ENCODE assay signal across 7 cellular contexts in genomic region chr6:35686441-35686840, GRCh38. TPM values are rescaled to one million over a fixed set of nuclear protein-coding genes. Genes with fewer than 3 reads are reported as not detected.
DNase-seq lines count a peak whose midpoint lies in the region; ATAC-seq lines count a peak whose summit lies in the region.

No MANE protein-coding gene starts in this region.

- ATAC-seq in activated CD8-positive, alpha-beta T cell treated with anti-CD3 and anti-CD28 coated beads, Interleukin-2, amount 10 ng/mL, durations not matched to agents 7 days and 5 days, result no peak
- no peak for ATAC-seq in stimulated activated naive CD8-positive, alpha-beta T cell treated with anti-CD3 and anti-CD28 coated beads, Interleukin-15, amount 100 ng/mL, for 72 hours
- ATAC-seq in GM19467 (IDR thresholded peaks at IDR 0.05; ENCODE audit: unreplicated experiment) (no peak), GM18868 (IDR thresholded peaks at IDR 0.05; ENCODE audit: unreplicated experiment) (no peak)

- peaks cover 16% of the 10 kb centered on the region for H3K27me3 ChIP-seq in HUES6 (ENCODE audit: control insufficient read depth, insufficient read depth, low read length)

- no peak overlapping the region for H3K27ac ChIP-seq in HUES6 (ENCODE audit: low read depth, low read length)

- no peak overlapping the region for H3K9ac ChIP-seq in HUES6 (ENCODE audit: low read length)

- DNase-seq in activated CD8-positive, alpha-beta T cell treated with anti-CD3 and anti-CD28 coated beads, Interleukin-2, amount 10 ng/mL, durations not matched to agents 7 days and 5 days, result no peak
- DNase-seq in immature natural killer cell, result no peak
- DNase-seq in stimulated activated naive CD8-positive, alpha-beta T cell treated with anti-CD3 and anti-CD28 coated beads, Interleukin-15, amount 100 ng/mL, for 72 hours, result no peak
- DNase-seq in NK-92 (lab: John Stamatoyannopoulos, UW; ENCODE audit: unreplicated experiment), result no peak

- H3K4me3 Mint-ChIP-seq in activated CD8-positive, alpha-beta T cell treated with anti-CD3 and anti-CD28 coated beads, Interleukin-2, amount 10 ng/mL, durations not matched to agents 7 days and 5 days, result peak overlapping the region; percentile 87
- H3K4me3 Mint-ChIP-seq in immature natural killer cell, result peak overlapping the region in 4 of 5 donors; percentile 21 to 98 (median 60)
- H3K4me3 Mint-ChIP-seq in stimulated activated naive CD8-positive, alpha-beta T cell treated with anti-CD3 and anti-CD28 coated beads, Interleukin-15, amount 100 ng/mL, for 72 hours, result peak overlapping the region; percentile 91 to 94

- H3K4me1 Mint-ChIP-seq in activated CD8-positive, alpha-beta T cell treated with anti-CD3 and anti-CD28 coated beads, Interleukin-2, amount 10 ng/mL, durations not matched to agents 7 days and 5 days (ENCODE audit: low read depth), result peaks cover 25% of the 10 kb centered on the region
- peaks cover 22 to 37% of the 10 kb centered on the region in 2 donors for H3K4me1 Mint-ChIP-seq in immature natural killer cell
- peaks cover 30% of the 10 kb centered on the region for H3K4me1 Mint-ChIP-seq in stimulated activated naive CD8-positive, alpha-beta T cell treated with anti-CD3 and anti-CD28 coated beads, Interleukin-15, amount 100 ng/mL, for 72 hours

- H3K4me1 ChIP-seq in HUES6 (ENCODE audit: control insufficient read depth, insufficient read depth, low read length), result peaks cover 8% of the 10 kb centered on the region

- no peaks in the 10 kb centered on the region; the same call in 1 of the 2 replicates for H3K36me3 ChIP-seq in HUES6 (ENCODE audit: control insufficient read depth, insufficient read depth, low read length)

- H3K9me3 ChIP-seq in HUES6 (ENCODE audit: control insufficient read depth, insufficient read depth, low read depth, low read length), result no peaks in the 10 kb centered on the region

- POLR2A ChIA-PET in activated CD8-positive, alpha-beta T cell treated with anti-CD3 and anti-CD28 coated beads, Interleukin-2, amount 10 ng/mL, durations not matched to agents 7 days and 5 days (lab: Charles Lee), result interaction anchor here (0.9 to 2.1 kb wide), 9 partner anchors 13 to 85 kb away, joined by 3 to 8 read pairs (median 5); partner anchors contain the start of gene ARMC12

- H3K9me3 Mint-ChIP-seq in activated CD8-positive, alpha-beta T cell treated with anti-CD3 and anti-CD28 coated beads, Interleukin-2, amount 10 ng/mL, durations not matched to agents 7 days and 5 days (ENCODE audit: insufficient read depth), result peaks cover 4% of the 10 kb centered on the region
- H3K9me3 Mint-ChIP-seq in immature natural killer cell, result no peaks in the 10 kb centered on the region
- H3K9me3 Mint-ChIP-seq in stimulated activated naive CD8-positive, alpha-beta T cell treated with anti-CD3 and anti-CD28 coated beads, Interleukin-15, amount 100 ng/mL, for 72 hours, result no peaks in the 10 kb centered on the region

- peak overlapping the region; percentile 71; the same call in 1 of the 2 replicates for H3K4me3 ChIP-seq in HUES6 (ENCODE audit: low read depth, low read length)

- peaks cover 18% of the 10 kb centered on the region for H3K36me3 Mint-ChIP-seq in activated CD8-positive, alpha-beta T cell treated with anti-CD3 and anti-CD28 coated beads, Interleukin-2, amount 10 ng/mL, durations not matched to agents 7 days and 5 days (ENCODE audit: low read depth)
- H3K36me3 Mint-ChIP-seq in immature natural killer cell, result no peaks in the 10 kb centered on the region

- CTCF ChIA-PET in activated CD8-positive, alpha-beta T cell treated with anti-CD3 and anti-CD28 coated beads, Interleukin-2, amount 10 ng/mL, durations not matched to agents 7 days and 5 days (lab: Charles Lee), result interaction anchor here (0.7 to 3.8 kb wide), 16 partner anchors 7 to 288 kb away, joined by 3 to 47 read pairs (median 5); partner anchors contain the start of gene ARMC12

- H3K27ac Mint-ChIP-seq in activated CD8-positive, alpha-beta T cell treated with anti-CD3 and anti-CD28 coated beads, Interleukin-2, amount 10 ng/mL, durations not matched to agents 7 days and 5 days, result no peak overlapping the region
- H3K27ac Mint-ChIP-seq in immature natural killer cell, result no peak overlapping the region
- peak overlapping the region in 1 of 2 donors; percentile 69 for H3K27ac Mint-ChIP-seq in stimulated activated naive CD8-positive, alpha-beta T cell treated with anti-CD3 and anti-CD28 coated beads, Interleukin-15, amount 100 ng/mL, for 72 hours

- H3K27me3 Mint-ChIP-seq in activated CD8-positive, alpha-beta T cell treated with anti-CD3 and anti-CD28 coated beads, Interleukin-2, amount 10 ng/mL, durations not matched to agents 7 days and 5 days (ENCODE audit: low read depth), result no peaks in the 10 kb centered on the region
- peaks cover 0 to 9% (median 2%) of the 10 kb centered on the region in 3 donors for H3K27me3 Mint-ChIP-seq in immature natural killer cell (ENCODE audit: low read depth in 3 of 3)
- H3K27me3 Mint-ChIP-seq in stimulated activated naive CD8-positive, alpha-beta T cell treated with anti-CD3 and anti-CD28 coated beads, Interleukin-15, amount 100 ng/mL, for 72 hours, result no peaks in the 10 kb centered on the region

RNA-seq across cellular contexts. Expression of gene FKBP5, which starts 2.3 kb away (rescaled TPM):
- total RNA-seq in activated CD8-positive, alpha-beta T cell treated with anti-CD3 and anti-CD28 coated beads, Interleukin-2, amount 10 ng/mL, durations not matched to agents 7 days and 5 days, result 10 to 100 TPM; 78.7 to 79.5 TPM
- polyA plus RNA-seq in immature natural killer cell, result 10 to 100 TPM; 26.1 to 99.0 (median 29.3) TPM

RNA-seq across cellular contexts. Expression of gene ARMC12, which starts 50.4 kb away (rescaled TPM):
- under 1 TPM; 0.37 to 0.45 TPM for total RNA-seq in activated CD8-positive, alpha-beta T cell treated with anti-CD3 and anti-CD28 coated beads, Interleukin-2, amount 10 ng/mL, durations not matched to agents 7 days and 5 days
- under 1 TPM in 1 of 3 donors, not detected in 2; 0.16 TPM for polyA plus RNA-seq in immature natural killer cell
